In genomic region chr13:85709721-85710120, GRCh38 we compare ENCODE assay signal across 26 cellular contexts.
"Had no signal": no experiment of that assay in that cellular context is flagged by ENCODE, and none has a peak within 500 bp of the region (broad histone marks: within the 10 kb centered on the region; RNA-seq: fewer than 3 reads in every experiment).

No MANE protein-coding gene starts in this region.

- H3K9me3 ChIP-seq: Peyer's patch, SJCRH30 had no signal

- H3K27ac ChIP-seq: cardiac muscle cell, KMS-11, Peyer's patch, RWPE1, SJCRH30 had no signal

- H3K36me3 ChIP-seq: cardiac muscle cell, Peyer's patch, SJCRH30 had no signal

- ATAC-seq: activated T-helper 17 cell treated with anti-CD3 and anti-CD28 coated beads, Interleukin-2, amount 50 U/mL, for 72 hours; T-helper 17 cell had no signal

- H3K4me1 Mint-ChIP-seq: activated B cell treated with CpG ODN at 0.5 μM for 24 hours; activated CD4-positive, alpha-beta memory T cell treated with anti-CD3 and anti-CD28 coated beads, Interleukin-2, amount 10 ng/mL, durations not matched to agents 7 days and 5 days; activated CD4-positive, alpha-beta T cell treated with anti-CD3 and anti-CD28 coated beads, Interleukin-2, amount 10 ng/mL, durations not matched to agents 7 days and 5 days; activated T-helper 17 cell treated with anti-CD3 and anti-CD28 coated beads, Interleukin-2, amount 50 U/mL, for 72 hours; brain; T-helper 17 cell had no signal

- H3K4me2 ChIP-seq: KMS-11 had no signal

- H3K27me3 ChIP-seq: cardiac muscle cell, Peyer's patch, SJCRH30 had no signal

- H3K9me3 Mint-ChIP-seq: activated CD4-positive, alpha-beta T cell treated with anti-CD3 and anti-CD28 coated beads, Interleukin-2, amount 10 ng/mL, durations not matched to agents 7 days and 5 days; activated naive CD4-positive, alpha-beta T cell treated with anti-CD3 and anti-CD28 coated beads for 36 hours; brain had no signal

- H3K9ac ChIP-seq: KMS-11 had no signal

- DNase-seq: activated B cell treated with CpG ODN at 0.5 μM for 24 hours; activated CD4-positive, alpha-beta memory T cell treated with anti-CD3 and anti-CD28 coated beads, Interleukin-2, amount 10 ng/mL, durations not matched to agents 7 days and 5 days; activated CD4-positive, alpha-beta T cell treated with anti-CD3 and anti-CD28 coated beads for 1 hour; activated CD4-positive, alpha-beta T cell treated with anti-CD3 and anti-CD28 coated beads, Interleukin-2, amount 10 ng/mL, durations not matched to agents 7 days and 5 days; activated gamma-delta T cell; activated naive CD4-positive, alpha-beta T cell treated with anti-CD3 and anti-CD28 coated beads for 36 hours; activated T-cell treated with anti-CD3 and anti-CD28 coated beads for 4 hours; activated T-cell treated with anti-CD3 and anti-CD28 coated beads, Interleukin-2, amount 50 U/mL, for 48 hours; amygdala; MM.1S; NCI-H1694; NCI-H2029 treated with DMSO at 0.1 percent for 48 hours; NCI-H345; NCI-H524; NK-92 treated with Interleukin-12 subunit alpha and Interleukin-12 subunit beta, amount 100 ng/mL, for 24 hours; Peyer's patch; Right ventricle myocardium superior; SJCRH30; T-helper 17 cell; T-helper 9 cell had no signal

- H3K27ac Mint-ChIP-seq: activated B cell treated with CpG ODN at 0.5 μM for 24 hours; activated CD4-positive, alpha-beta memory T cell treated with anti-CD3 and anti-CD28 coated beads, Interleukin-2, amount 10 ng/mL, durations not matched to agents 7 days and 5 days; activated CD4-positive, alpha-beta T cell treated with anti-CD3 and anti-CD28 coated beads, Interleukin-2, amount 10 ng/mL, durations not matched to agents 7 days and 5 days; activated naive CD4-positive, alpha-beta T cell treated with anti-CD3 and anti-CD28 coated beads for 36 hours; activated naive CD8-positive, alpha-beta T cell; activated T-helper 17 cell treated with anti-CD3 and anti-CD28 coated beads, Interleukin-2, amount 50 U/mL, for 72 hours; T-helper 17 cell had no signal

- H3K4me3 Mint-ChIP-seq: activated B cell treated with CpG ODN at 0.5 μM for 24 hours; activated CD4-positive, alpha-beta memory T cell treated with anti-CD3 and anti-CD28 coated beads, Interleukin-2, amount 10 ng/mL, durations not matched to agents 7 days and 5 days; activated CD4-positive, alpha-beta T cell treated with anti-CD3 and anti-CD28 coated beads, Interleukin-2, amount 10 ng/mL, durations not matched to agents 7 days and 5 days; activated naive CD4-positive, alpha-beta T cell treated with anti-CD3 and anti-CD28 coated beads for 36 hours; activated naive CD8-positive, alpha-beta T cell; activated T-helper 17 cell treated with anti-CD3 and anti-CD28 coated beads, Interleukin-2, amount 50 U/mL, for 72 hours; brain; T-helper 17 cell had no signal

- H3K4me3 ChIP-seq: cardiac muscle cell, Peyer's patch, SJCRH30 had no signal

- H3K4me1 ChIP-seq: Peyer's patch, SJCRH30 had no signal

- H3K27me3 Mint-ChIP-seq: activated B cell treated with CpG ODN at 0.5 μM for 24 hours; activated CD4-positive, alpha-beta memory T cell treated with anti-CD3 and anti-CD28 coated beads, Interleukin-2, amount 10 ng/mL, durations not matched to agents 7 days and 5 days; activated CD4-positive, alpha-beta T cell treated with anti-CD3 and anti-CD28 coated beads, Interleukin-2, amount 10 ng/mL, durations not matched to agents 7 days and 5 days; activated naive CD8-positive, alpha-beta T cell; activated T-helper 17 cell treated with anti-CD3 and anti-CD28 coated beads, Interleukin-2, amount 50 U/mL, for 72 hours; brain; T-helper 17 cell had no signal

- H3K36me3 Mint-ChIP-seq: activated naive CD8-positive, alpha-beta T cell; brain had no signal
